Comparison of ENCODE assay signal across 29 cellular contexts in the genomic region with DNA sequence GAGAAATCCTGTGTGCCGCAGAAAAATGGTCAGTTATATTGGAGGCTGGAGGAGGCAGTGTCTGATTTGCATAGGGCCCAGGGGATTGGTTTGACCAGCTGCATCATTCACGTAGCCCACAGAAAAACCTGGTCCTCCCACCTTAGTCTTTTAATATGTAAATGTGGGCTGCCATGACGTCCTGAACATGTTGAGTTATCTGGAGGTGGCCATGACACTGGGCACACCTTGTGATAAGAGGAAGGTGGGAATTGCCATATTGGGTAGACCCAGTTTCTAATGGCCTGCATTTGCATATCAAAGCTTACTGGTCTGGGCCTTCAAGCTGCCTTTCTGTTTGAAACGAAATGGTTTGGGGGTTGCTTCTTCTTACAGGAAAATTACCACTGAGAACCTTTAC.
"Had no signal": no experiment of that assay in that cellular context is flagged by ENCODE, and none has a peak within 500 bp of the region (broad histone marks: within the 10 kb centered on the region; RNA-seq: fewer than 3 reads in every experiment).

No MANE protein-coding gene starts in this region.

- H3K27me3 Mint-ChIP-seq: progenitor cell of endocrine pancreas; stimulated activated naive B cell treated with anti-CD40 and anti-IgM and Interleukin-4, amounts not matched to agents 10 μg/mL and 1 μg/mL and 100 μg/mL, for 72 hours; stimulated activated naive CD8-positive, alpha-beta T cell treated with anti-CD3 and anti-CD28 coated beads, Interleukin-15, Interleukin-2, amounts not matched to agents 100 ng/mL and 50 ng/mL, for 24 hours had no signal

- H3K4me1 ChIP-seq: neural progenitor cell, parathyroid adenoma, psoas muscle, sigmoid colon, stomach, thyroid gland, upper lobe of left lung had no signal

- ATAC-seq: natural killer cell; psoas muscle; right cardiac atrium; stimulated activated effector memory CD8-positive, alpha-beta T cell treated with anti-CD3 and anti-CD28 coated beads, Interleukin-12 subunit alpha, Interleukin-12 subunit beta, amount 100 ng/mL, for 72 hours; stimulated activated naive B cell treated with anti-CD40 and anti-IgM and Interleukin-4, amounts not matched to agents 10 μg/mL and 1 μg/mL and 100 μg/mL, for 72 hours had no signal

- H3K27me3 ChIP-seq: neural progenitor cell, ovary, right lobe of liver, sigmoid colon, stomach, thyroid gland, tibial nerve, upper lobe of left lung, vagina had no signal

- H3K4me1 Mint-ChIP-seq: nephron had no signal

- H3K4me2 ChIP-seq: neural progenitor cell had no signal

- H3K36me3 Mint-ChIP-seq: natural killer cell; stimulated activated effector memory CD8-positive, alpha-beta T cell treated with anti-CD3 and anti-CD28 coated beads, Interleukin-12 subunit alpha, Interleukin-12 subunit beta, amount 100 ng/mL, for 72 hours had no signal

- H3K9me3 ChIP-seq: ovary, psoas muscle, right lobe of liver, sigmoid colon, thoracic aorta, thyroid gland, upper lobe of left lung, vagina had no signal

- H3K27ac ChIP-seq: neural progenitor cell, ovary, parathyroid adenoma, psoas muscle, right lobe of liver, sigmoid colon, stomach, thoracic aorta, thyroid gland, tibial nerve, upper lobe of left lung, vagina had no signal

- H2AFZ ChIP-seq: neural progenitor cell, parathyroid adenoma had no signal

- FAIRE-seq: small intestine, urothelium cell line had no signal

- H3K9ac ChIP-seq: neural progenitor cell, parathyroid adenoma had no signal

- H3K4me3 ChIP-seq: neural progenitor cell, ovary, psoas muscle, right lobe of liver, sigmoid colon, stomach, thoracic aorta, thyroid gland, tibial nerve, upper lobe of left lung, vagina had no signal

- H3K36me3 ChIP-seq: neural progenitor cell, ovary, right lobe of liver, sigmoid colon, stomach, thoracic aorta, thyroid gland, tibial nerve, upper lobe of left lung, vagina had no signal

- DNase-seq: natural killer cell; occipital lobe; ovary; posterior cingulate gyrus; psoas muscle; right cardiac atrium; right lobe of liver; sigmoid colon; small intestine; stimulated activated CD4-positive, alpha-beta T cell treated with anti-CD3 and anti-CD28 coated beads, Interleukin-15, amount 100 ng/mL, for 24 hours; stimulated activated CD4-positive, alpha-beta T cell treated with anti-CD3 and anti-CD28 coated beads, Interleukin-2, amount 100 ng/mL, for 24 hours; stimulated activated CD4-positive, alpha-beta T cell treated with anti-CD3 and anti-CD28 coated beads, Interleukin-2, amount 100 ng/mL, for 48 hours; stimulated activated CD4-positive, alpha-beta T cell treated with anti-CD3 and anti-CD28 coated beads, Interleukin-4, amount 100 ng/mL, for 24 hours; stimulated activated naive B cell treated with anti-CD40 and anti-IgM and Interleukin-4, amounts not matched to agents 10 μg/mL and 1 μg/mL and 100 μg/mL, for 72 hours; stimulated activated naive CD4-positive, alpha-beta T cell treated with Interleukin-2 at 50 U/mL for 16 hours; stomach; trophoblast cell; upper lobe of left lung had no signal

- H3K79me2 ChIP-seq: parathyroid adenoma had no signal

- H3K4me3 Mint-ChIP-seq: natural killer cell; nephron; neural progenitor cell; stimulated activated effector memory CD8-positive, alpha-beta T cell treated with anti-CD3 and anti-CD28 coated beads, Interleukin-12 subunit alpha, Interleukin-12 subunit beta, amount 100 ng/mL, for 72 hours; stimulated activated naive B cell treated with anti-CD40 and anti-IgM and Interleukin-4, amounts not matched to agents 10 μg/mL and 1 μg/mL and 100 μg/mL, for 72 hours; stimulated activated naive CD8-positive, alpha-beta T cell treated with anti-CD3 and anti-CD28 coated beads, Interleukin-15, Interleukin-2, amounts not matched to agents 100 ng/mL and 50 ng/mL, for 24 hours had no signal

- H3K27ac Mint-ChIP-seq: natural killer cell; nephron; neural progenitor cell; progenitor cell of endocrine pancreas; stimulated activated effector memory CD8-positive, alpha-beta T cell treated with anti-CD3 and anti-CD28 coated beads, Interleukin-12 subunit alpha, Interleukin-12 subunit beta, amount 100 ng/mL, for 72 hours; stimulated activated naive B cell treated with anti-CD40 and anti-IgM and Interleukin-4, amounts not matched to agents 10 μg/mL and 1 μg/mL and 100 μg/mL, for 72 hours; stimulated activated naive CD8-positive, alpha-beta T cell treated with anti-CD3 and anti-CD28 coated beads, Interleukin-15, Interleukin-2, amounts not matched to agents 100 ng/mL and 50 ng/mL, for 24 hours had no signal
